In the genomic region with DNA sequence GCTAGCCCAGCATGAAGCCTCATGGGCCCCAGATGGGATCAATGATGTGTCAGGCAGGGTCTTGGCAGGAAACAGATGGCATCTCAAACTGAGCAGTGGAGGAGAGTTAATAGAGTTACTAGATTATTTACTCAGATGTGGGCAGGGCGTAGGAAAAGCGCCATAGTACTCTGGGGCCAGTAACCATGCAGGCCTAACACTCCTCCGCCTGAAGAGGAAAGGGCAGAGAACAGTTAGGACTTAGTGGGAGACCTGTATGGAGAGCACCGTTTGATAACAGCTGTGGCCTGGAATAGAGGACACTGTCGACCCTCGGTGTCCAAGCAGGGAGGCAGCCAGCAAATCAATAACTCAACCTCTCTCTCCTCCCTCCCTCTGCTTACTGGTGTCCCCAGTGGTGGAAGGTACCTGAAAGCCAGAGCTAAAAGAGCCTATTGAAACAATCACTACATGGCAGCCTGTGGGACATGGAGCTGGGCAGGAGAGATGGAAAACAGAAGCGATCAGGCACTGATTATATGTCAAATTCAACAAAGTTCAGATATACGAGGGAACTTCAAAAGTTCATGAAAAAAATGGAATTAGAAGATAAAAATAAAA, we compare ENCODE assay signal across 20 cellular contexts.
DNase-seq lines count a peak whose midpoint lies in the region; ATAC-seq and TF ChIP-seq lines count a peak whose summit lies in the region.
"Had no signal": no experiment of that assay in that cellular context is flagged by ENCODE, and none has a peak within 500 bp of the region (broad histone marks: within the 10 kb centered on the region; RNA-seq: fewer than 3 reads in every experiment).

No MANE protein-coding gene starts in this region.

- no peaks in the 10 kb centered on the region for H3F3A ChIP-seq in PC-9 (ENCODE audit: insufficient read depth, low read depth)

- H3K4ac ChIP-seq in neuronal stem cell (ENCODE audit: low read length), result no peak overlapping the region

- no peaks in the 10 kb centered on the region for H3K79me2 ChIP-seq in PC-9 (ENCODE audit: low read depth)

- intact Hi-C loops in PC-9 (cut with micrococcal nuclease; ENCODE audit: unreplicated experiment), result no loop called here

- no CpG with 5 or more reads among the region's 8 CpGs for WGBS in neuronal stem cell (ENCODE audit: extremely low coverage in 2 of 2, insufficient read length in 2 of 2, insufficient replicate concordance in 1 of 2), 2 donors

- H3K4me3 ChIP-seq in neuronal stem cell (ENCODE audit: low read length in 2 of 2) (no peak overlapping the region), PC-9 (no peak overlapping the region)
- H3K4me3 ChIP-seq: BLaER1 treated with 17β-estradiol and CSF1 and Interleukin-3, amounts not matched to agents 10 nM and 100 nM had no signal

- H3K4me1 Mint-ChIP-seq in WTC11, result peaks cover 45% of the 10 kb centered on the region
- H3K4me1 Mint-ChIP-seq: CD8-positive, alpha-beta memory T cell had no signal

- no peak overlapping the region for H2BK12ac ChIP-seq in neuronal stem cell (ENCODE audit: low read length)

- ATAC-seq in WTC11 (peak; percentile 68), GM18861 (IDR thresholded peaks at IDR 0.05; ENCODE audit: unreplicated experiment) (no peak)

- BruUV-seq in PC-9 (replicated peaks; lab: Mats Ljungman, UMichigan), result no TSS peak

- POLR2A ChIA-PET in WTC11 (lab: Charles Lee), result no interaction called here
- POLR2A ChIA-PET in PC-9 (lab: Charles Lee; ENCODE audit: unreplicated experiment), result no interaction called here

- H3K27ac ChIP-seq in neuronal stem cell (replicated peaks; ENCODE audit: low read length), result no peak overlapping the region
- no peak overlapping the region for H3K27ac ChIP-seq in PC-9
- H3K27ac ChIP-seq: BLaER1 treated with 17β-estradiol and CSF1 and Interleukin-3, amounts not matched to agents 10 nM and 100 nM; RWPE1 had no signal

- H2AFZ ChIP-seq in neuronal stem cell (ENCODE audit: low read length), result no peak overlapping the region
- no peak overlapping the region for H2AFZ ChIP-seq in PC-9

- H4K91ac ChIP-seq in neuronal stem cell (ENCODE audit: low read depth, low read length, poor library complexity), result no peak overlapping the region

- no peak overlapping the region for H3K23ac ChIP-seq in neuronal stem cell (ENCODE audit: low read depth, low read length, poor library complexity)

- no peaks in the 10 kb centered on the region for H3K36me3 ChIP-seq in neuronal stem cell (replicated peaks in 1 of 2; ENCODE audit: control insufficient read depth in 2 of 2, insufficient read depth in 2 of 2, low read length in 2 of 2)
- H3K36me3 ChIP-seq in PC-9 (ENCODE audit: low read depth), result no peaks in the 10 kb centered on the region
- H3K36me3 ChIP-seq: BLaER1 treated with 17β-estradiol and CSF1 and Interleukin-3, amounts not matched to agents 10 nM and 100 nM had no signal

- no peak for TF ChIP-seq CTCF in WTC11 (IDR thresholded peaks at IDR 0.05)
- TF ChIP-seq CTCF in PC-9 (conservative IDR thresholded peaks at IDR 0.05), result no peak

- peak overlapping the region; percentile 15 for H3K18ac ChIP-seq in neuronal stem cell (ENCODE audit: low read length)

- H3K27me3 ChIP-seq in neuronal stem cell (ENCODE audit: control insufficient read depth in 3 of 3, insufficient read depth in 3 of 3, low read depth in 1 of 3, low read length in 3 of 3), result no peaks in the 10 kb centered on the region
- no peaks in the 10 kb centered on the region for H3K27me3 ChIP-seq in PC-9 (ENCODE audit: insufficient read depth, low read depth)
- H3K27me3 ChIP-seq: BLaER1 treated with 17β-estradiol and CSF1 and Interleukin-3, amounts not matched to agents 10 nM and 100 nM had no signal

- CTCF ChIA-PET in WTC11 (lab: Charles Lee) (interaction anchor here (1.1 kb wide), 1 partner anchor 18 kb away, joined by 3 read pairs; no protein-coding TSS in a partner anchor), PC-9 (lab: Charles Lee) (interaction anchor here (0.9 kb wide), 1 partner anchor 228 kb away, joined by 3 read pairs; no protein-coding TSS in a partner anchor)

- H2BK15ac ChIP-seq in neuronal stem cell (ENCODE audit: low read length), result no peak overlapping the region

- no peak overlapping the region for H3K9ac ChIP-seq in neuronal stem cell (ENCODE audit: low read depth, low read length, poor library complexity)
- H3K9ac ChIP-seq: BLaER1 treated with 17β-estradiol and CSF1 and Interleukin-3, amounts not matched to agents 10 nM and 100 nM had no signal

- no peaks in the 10 kb centered on the region for H3K27me3 Mint-ChIP-seq in WTC11 (ENCODE audit: low read depth)
- H3K27me3 Mint-ChIP-seq: CD8-positive, alpha-beta memory T cell had no signal

- H3K27ac Mint-ChIP-seq in WTC11, result no peak overlapping the region
- H3K27ac Mint-ChIP-seq: CD8-positive, alpha-beta memory T cell had no signal

- no peak overlapping the region for H2AK5ac ChIP-seq in neuronal stem cell (ENCODE audit: low read depth, low read length)

- H3K9me3 ChIP-seq in neuronal stem cell (replicated peaks in 1 of 2; ENCODE audit: control insufficient read depth in 2 of 2, insufficient read depth in 1 of 2, low read depth in 1 of 2, low read length in 2 of 2), result peaks cover 0 to 3% of the 10 kb centered on the region in 2 donors
- no peaks in the 10 kb centered on the region for H3K9me3 ChIP-seq in PC-9 (ENCODE audit: insufficient read depth, low read depth)
- H3K9me3 ChIP-seq: BLaER1 treated with 17β-estradiol and CSF1 and Interleukin-3, amounts not matched to agents 10 nM and 100 nM had no signal

- H3K4me2 ChIP-seq in neuronal stem cell (ENCODE audit: insufficient read depth, low read length, poor library complexity, severe bottlenecking) (no peak overlapping the region), PC-9 (no peak overlapping the region)

- no peaks in the 10 kb centered on the region for H3K79me1 ChIP-seq in neuronal stem cell (ENCODE audit: low read depth, low read length)

- H4K8ac ChIP-seq in neuronal stem cell (ENCODE audit: low read depth, low read length), result no peak overlapping the region

- peak; percentile 52 for DNase-seq in NCI-H2171 treated with DMSO at 0.1 percent for 48 hours (lab: John Stamatoyannopoulos, UW)
- no peak for DNase-seq in NCI-H2171 (lab: John Stamatoyannopoulos, UW)
- peak; percentile 56 for DNase-seq in NCI-H69 (lab: John Stamatoyannopoulos, UW)
- DNase-seq in WTC11 (ENCODE audit: low spot score), result no peak
- no peak for DNase-seq in neuronal stem cell (ENCODE audit: low spot score)
- DNase-seq in NCI-H226, result no peak
- DNase-seq in PC-9, result no peak
- DNase-seq: 8988T; CD8-positive, alpha-beta memory T cell; GF-D8; H7; IMR-90; NCI-H1105 treated with DMSO at 0.1 percent for 48 hours; NCI-H187 treated with DMSO at 0.1 percent for 48 hours; NCI-H510A treated with DMSO at 0.1 percent for 48 hours; OCI-M1; SW 1271 had no signal

- H3K36me3 Mint-ChIP-seq in WTC11, result no peaks in the 10 kb centered on the region

- no peak overlapping the region for H3K4me3 Mint-ChIP-seq in WTC11
- H3K4me3 Mint-ChIP-seq: CD8-positive, alpha-beta memory T cell had no signal

- H3K4me1 ChIP-seq in neuronal stem cell (ENCODE audit: control insufficient read depth in 2 of 2, insufficient read depth in 1 of 2, low read depth in 1 of 2, low read length in 2 of 2) (peaks cover 1 to 4% of the 10 kb centered on the region in 2 donors), PC-9 (replicated peaks; ENCODE audit: insufficient read depth) (no peaks in the 10 kb centered on the region)

- no peak overlapping the region for H2BK120ac ChIP-seq in neuronal stem cell (ENCODE audit: low read depth, low read length)

- H3K14ac ChIP-seq in neuronal stem cell (ENCODE audit: low read length), result no peak overlapping the region

- H3K9me3 Mint-ChIP-seq in WTC11, result no peaks in the 10 kb centered on the region
- H3K9me3 Mint-ChIP-seq: CD8-positive, alpha-beta memory T cell had no signal

- H2BK5ac ChIP-seq in neuronal stem cell (ENCODE audit: low read length), result no peak overlapping the region

- no peaks in the 10 kb centered on the region for H3K9me2 ChIP-seq in PC-9 (ENCODE audit: insufficient read depth)

- H4K20me1 ChIP-seq in PC-9 (ENCODE audit: insufficient read depth), result no peaks in the 10 kb centered on the region
- H4K20me1 ChIP-seq: BLaER1 treated with 17β-estradiol and CSF1 and Interleukin-3, amounts not matched to agents 10 nM and 100 nM had no signal

TF ChIP-seq in WTC11, 78 proteins besides CTCF, POLR2A, EP300 and RAD21:
- TF ChIP-seq, protein P1, sequence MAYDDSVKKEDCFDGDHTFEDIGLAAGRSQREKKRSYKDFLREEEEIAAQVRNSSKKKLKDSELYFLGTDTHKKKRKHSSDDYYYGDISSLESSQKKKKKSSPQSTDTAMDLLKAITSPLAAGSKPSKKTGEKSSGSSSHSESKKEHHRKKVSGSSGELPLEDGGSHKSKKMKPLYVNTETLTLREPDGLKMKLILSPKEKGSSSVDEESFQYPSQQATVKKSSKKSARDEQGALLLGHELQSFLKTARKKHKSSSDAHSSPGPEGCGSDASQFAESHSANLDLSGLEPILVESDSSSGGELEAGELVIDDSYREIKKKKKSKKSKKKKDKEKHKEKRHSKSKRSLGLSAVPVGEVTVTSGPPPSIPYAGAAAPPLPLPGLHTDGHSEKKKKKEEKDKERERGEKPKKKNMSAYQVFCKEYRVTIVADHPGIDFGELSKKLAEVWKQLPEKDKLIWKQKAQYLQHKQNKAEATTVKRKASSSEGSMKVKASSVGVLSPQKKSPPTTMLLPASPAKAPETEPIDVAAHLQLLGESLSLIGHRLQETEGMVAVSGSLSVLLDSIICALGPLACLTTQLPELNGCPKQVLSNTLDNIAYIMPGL (CRISPR knock-in tag; IDR thresholded peaks at IDR 0.05), result no peak
- no peak for TF ChIP-seq GRHL2 (CRISPR knock-in tag; IDR thresholded peaks at IDR 0.05; ENCODE audit: insufficient replicate concordance, severe bottlenecking)
- no peak for TF ChIP-seq SMAD3 (CRISPR knock-in tag; IDR thresholded peaks at IDR 0.05; ENCODE audit: borderline replicate concordance)
- TF ChIP-seq ETV6 (CRISPR knock-in tag; IDR thresholded peaks at IDR 0.05), result no peak
- TF ChIP-seq ZNF317 (CRISPR knock-in tag; IDR thresholded peaks at IDR 0.05; ENCODE audit: borderline replicate concordance, low read depth), result no peak
- TF ChIP-seq ESRRA (CRISPR knock-in tag; IDR thresholded peaks at IDR 0.05; ENCODE audit: borderline replicate concordance), result no peak
- TF ChIP-seq FOXP1 (CRISPR knock-in tag; IDR thresholded peaks at IDR 0.05; ENCODE audit: borderline replicate concordance), result no peak
- no peak for TF ChIP-seq TP53 (CRISPR knock-in tag; IDR thresholded peaks at IDR 0.05)

Comparison
In these comparisons a context has a peak if more than half of its experiments do, and no peak if none do; other contexts are left out.
1. DNase-seq: peak in NCI-H2171 treated with DMSO at 0.1 percent for 48 hours (single experiment) and NCI-H69 (single experiment); none in NCI-H2171 (single experiment), WTC11 (single experiment), neuronal stem cell (single experiment), NCI-H226 (single experiment) and PC-9 (0 of 2).